ENCODE assay signal across 1 cellular context in the genomic region with DNA sequence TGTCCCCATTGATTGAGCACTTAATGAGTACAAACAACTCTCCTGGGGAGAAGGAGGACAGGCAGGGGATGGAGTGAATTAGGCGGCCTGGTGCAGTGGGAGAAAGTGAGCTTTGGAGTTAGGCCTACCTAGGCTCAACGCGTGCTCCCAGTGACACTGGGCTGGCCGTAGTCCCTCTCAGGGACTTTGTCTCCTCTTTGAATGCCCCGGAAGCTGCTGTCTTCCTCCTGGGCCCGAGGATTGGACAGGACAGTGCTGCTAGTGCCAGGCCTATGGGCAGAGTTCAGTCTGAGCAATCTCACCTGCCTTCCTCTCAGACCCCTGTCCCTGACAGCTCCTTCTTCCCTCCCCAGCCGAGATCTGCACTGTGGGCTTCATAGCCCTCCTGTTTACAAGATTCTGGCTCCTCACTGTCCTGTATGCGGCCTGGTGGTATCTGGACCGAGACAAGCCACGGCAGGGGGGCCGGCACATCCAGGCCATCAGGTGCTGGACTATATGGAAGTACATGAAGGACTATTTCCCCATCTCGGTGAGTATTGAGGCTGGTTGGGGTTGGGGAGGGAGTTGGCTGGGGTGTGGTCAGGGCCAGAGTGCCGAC.
TF ChIP-seq lines count a peak whose summit lies in the region.

No MANE protein-coding gene starts in this region.

TF ChIP-seq in HepG2, 621 proteins besides CTCF, POLR2A, EP300 and RAD21 (continued from another document):
- TF ChIP-seq, protein P1, sequence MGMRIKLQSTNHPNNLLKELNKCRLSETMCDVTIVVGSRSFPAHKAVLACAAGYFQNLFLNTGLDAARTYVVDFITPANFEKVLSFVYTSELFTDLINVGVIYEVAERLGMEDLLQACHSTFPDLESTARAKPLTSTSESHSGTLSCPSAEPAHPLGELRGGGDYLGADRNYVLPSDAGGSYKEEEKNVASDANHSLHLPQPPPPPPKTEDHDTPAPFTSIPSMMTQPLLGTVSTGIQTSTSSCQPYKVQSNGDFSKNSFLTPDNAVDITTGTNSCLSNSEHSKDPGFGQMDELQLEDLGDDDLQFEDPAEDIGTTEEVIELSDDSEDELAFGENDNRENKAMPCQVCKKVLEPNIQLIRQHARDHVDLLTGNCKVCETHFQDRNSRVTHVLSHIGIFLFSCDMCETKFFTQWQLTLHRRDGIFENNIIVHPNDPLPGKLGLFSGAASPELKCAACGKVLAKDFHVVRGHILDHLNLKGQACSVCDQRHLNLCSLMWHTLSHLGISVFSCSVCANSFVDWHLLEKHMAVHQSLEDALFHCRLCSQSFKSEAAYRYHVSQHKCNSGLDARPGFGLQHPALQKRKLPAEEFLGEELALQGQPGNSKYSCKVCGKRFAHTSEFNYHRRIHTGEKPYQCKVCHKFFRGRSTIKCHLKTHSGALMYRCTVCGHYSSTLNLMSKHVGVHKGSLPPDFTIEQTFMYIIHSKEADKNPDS (CRISPR knock-in tag; IDR thresholded peaks at IDR 0.05) = no peak; the same call in 1 of the 2 replicates
- TF ChIP-seq ZNF746 (CRISPR knock-in tag; IDR thresholded peaks at IDR 0.05) (0 out of 2 replicates have a peak, but pooled peaks have one; percentile 38), ZNF558 (CRISPR knock-in tag; IDR thresholded peaks at IDR 0.05; ENCODE audit: borderline replicate concordance) (peak; percentile 82; the same call in 1 of the 2 replicates), PPARG (CRISPR knock-in tag; conservative IDR thresholded peaks at IDR 0.05) (peak; percentile 49), ZNF121 (CRISPR knock-in tag; IDR thresholded peaks at IDR 0.05) (peak; percentile 99), ZNF747 (CRISPR knock-in tag; IDR thresholded peaks at IDR 0.05; ENCODE audit: borderline replicate concordance) (no peak), KLF6 (CRISPR knock-in tag; IDR thresholded peaks at IDR 0.05) (0 out of 2 replicates have a peak, but pooled peaks have one; percentile 62), SNAI1 (CRISPR knock-in tag; IDR thresholded peaks at IDR 0.05; ENCODE audit: borderline replicate concordance) (0 out of 2 replicates have a peak, but pooled peaks have one; percentile 14), TAF1 (CRISPR knock-in tag; IDR thresholded peaks at IDR 0.05) (peak; percentile 72), ZNF709 (CRISPR knock-in tag; IDR thresholded peaks at IDR 0.05) (0 out of 2 replicates have a peak, but pooled peaks have one; percentile 23), ZNF781 (CRISPR knock-in tag; IDR thresholded peaks at IDR 0.05; ENCODE audit: borderline replicate concordance, not compliant biosample characterization) (no peak), YEATS2 (CRISPR knock-in tag; IDR thresholded peaks at IDR 0.05; ENCODE audit: borderline replicate concordance) (peak; percentile 78), ESRRA (CRISPR knock-in tag; IDR thresholded peaks at IDR 0.05; ENCODE audit: low read depth) (0 out of 2 replicates have a peak, but pooled peaks have one; percentile 36), FOXC1 (CRISPR knock-in tag; IDR thresholded peaks at IDR 0.05; ENCODE audit: borderline replicate concordance) (peak; percentile 56; the same call in 1 of the 2 replicates), ZNF879 (CRISPR knock-in tag; IDR thresholded peaks at IDR 0.05) (peak; percentile 71; the same call in 1 of the 2 replicates), RBFOX2 (IDR thresholded peaks at IDR 0.05; ENCODE audit: low read depth, low read length) (peak; percentile 55; the same call in 1 of the 2 replicates), ZNF772 (CRISPR knock-in tag; IDR thresholded peaks at IDR 0.05) (peak; percentile 42), MYC (CRISPR knock-in tag; IDR thresholded peaks at IDR 0.05; ENCODE audit: borderline replicate concordance) (peak; percentile 74; the same call in 1 of the 2 replicates), ELF1 (CRISPR knock-in tag; IDR thresholded peaks at IDR 0.05) (peak; percentile 74), DMAP1 (CRISPR knock-in tag; IDR thresholded peaks at IDR 0.05) (peak; percentile 43), KDM2A (CRISPR knock-in tag; IDR thresholded peaks at IDR 0.05; ENCODE audit: borderline replicate concordance, low read depth) (peak; percentile 25; the same call in 1 of the 2 replicates), NCOR1 (IDR thresholded peaks at IDR 0.05; ENCODE audit: borderline replicate concordance, low read length) (peak; percentile 43; the same call in 1 of the 2 replicates), ZNF83 (CRISPR knock-in tag; IDR thresholded peaks at IDR 0.05; ENCODE audit: borderline replicate concordance) (no peak), GATA4 (IDR thresholded peaks at IDR 0.05; ENCODE audit: borderline replicate concordance, low read depth) (0 out of 2 replicates have a peak, but pooled peaks have one; percentile 54), SPEN (CRISPR knock-in tag; IDR thresholded peaks at IDR 0.05; ENCODE audit: low read depth) (peak; percentile 85), ZNF629 (CRISPR knock-in tag; conservative IDR thresholded peaks at IDR 0.05) (peak; percentile 18; the same call in 1 of the 2 replicates), SIN3A (IDR thresholded peaks at IDR 0.05; ENCODE audit: borderline replicate concordance, low read depth, low read length) (peak; percentile 85), ZBTB20 (CRISPR knock-in tag; IDR thresholded peaks at IDR 0.05; ENCODE audit: borderline replicate concordance, low read depth) (peak; percentile 76; the same call in 1 of the 2 replicates), HNF4G (IDR thresholded peaks at IDR 0.05; ENCODE audit: borderline replicate concordance, low read depth, low read length) (peak; percentile 78), HNF4G (CRISPR knock-in tag; IDR thresholded peaks at IDR 0.05; ENCODE audit: borderline replicate concordance, low read depth) (peak; percentile 86; the same call in 1 of the 2 replicates), ZNF354B (CRISPR knock-in tag; IDR thresholded peaks at IDR 0.05) (no peak), ZNF570 (CRISPR knock-in tag; IDR thresholded peaks at IDR 0.05; ENCODE audit: borderline replicate concordance) (no peak)
- TF ChIP-seq, protein P2, sequence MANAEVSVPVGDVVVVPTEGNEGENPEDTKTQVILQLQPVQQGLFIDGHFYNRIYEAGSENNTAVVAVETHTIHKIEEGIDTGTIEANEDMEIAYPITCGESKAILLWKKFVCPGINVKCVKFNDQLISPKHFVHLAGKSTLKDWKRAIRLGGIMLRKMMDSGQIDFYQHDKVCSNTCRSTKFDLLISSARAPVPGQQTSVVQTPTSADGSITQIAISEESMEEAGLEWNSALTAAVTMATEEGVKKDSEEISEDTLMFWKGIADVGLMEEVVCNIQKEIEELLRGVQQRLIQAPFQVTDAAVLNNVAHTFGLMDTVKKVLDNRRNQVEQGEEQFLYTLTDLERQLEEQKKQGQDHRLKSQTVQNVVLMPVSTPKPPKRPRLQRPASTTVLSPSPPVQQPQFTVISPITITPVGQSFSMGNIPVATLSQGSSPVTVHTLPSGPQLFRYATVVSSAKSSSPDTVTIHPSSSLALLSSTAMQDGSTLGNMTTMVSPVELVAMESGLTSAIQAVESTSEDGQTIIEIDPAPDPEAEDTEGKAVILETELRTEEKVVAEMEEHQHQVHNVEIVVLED (CRISPR knock-in tag; IDR thresholded peaks at IDR 0.05; ENCODE audit: borderline replicate concordance) = peak; percentile 7; the same call in 1 of the 2 replicates
- TF ChIP-seq, protein P3, sequence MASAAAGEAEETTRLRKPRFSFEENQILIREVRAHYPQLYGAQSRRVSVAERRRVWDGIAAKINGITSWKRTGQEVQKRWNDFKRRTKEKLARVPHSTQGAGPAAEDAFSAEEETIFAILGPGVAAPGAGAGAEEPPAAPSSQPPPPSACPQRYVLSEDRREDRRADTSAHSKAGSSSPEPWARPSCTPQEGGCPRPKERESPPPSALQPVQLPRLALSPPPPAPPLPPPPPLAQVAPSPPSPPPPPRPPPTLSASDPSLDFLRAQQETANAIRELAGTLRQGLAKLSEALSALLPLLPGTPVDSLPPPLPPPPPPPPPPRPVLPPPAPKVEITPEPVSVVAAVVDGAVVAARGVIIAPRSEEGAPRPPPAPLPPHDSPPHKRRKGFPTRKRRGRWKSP (CRISPR knock-in tag; IDR thresholded peaks at IDR 0.05) = no peak
- TF ChIP-seq, protein P4, sequence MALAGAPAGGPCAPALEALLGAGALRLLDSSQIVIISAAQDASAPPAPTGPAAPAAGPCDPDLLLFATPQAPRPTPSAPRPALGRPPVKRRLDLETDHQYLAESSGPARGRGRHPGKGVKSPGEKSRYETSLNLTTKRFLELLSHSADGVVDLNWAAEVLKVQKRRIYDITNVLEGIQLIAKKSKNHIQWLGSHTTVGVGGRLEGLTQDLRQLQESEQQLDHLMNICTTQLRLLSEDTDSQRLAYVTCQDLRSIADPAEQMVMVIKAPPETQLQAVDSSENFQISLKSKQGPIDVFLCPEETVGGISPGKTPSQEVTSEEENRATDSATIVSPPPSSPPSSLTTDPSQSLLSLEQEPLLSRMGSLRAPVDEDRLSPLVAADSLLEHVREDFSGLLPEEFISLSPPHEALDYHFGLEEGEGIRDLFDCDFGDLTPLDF (CRISPR knock-in tag; IDR thresholded peaks at IDR 0.05) = no peak
- TF ChIP-seq, protein P5, sequence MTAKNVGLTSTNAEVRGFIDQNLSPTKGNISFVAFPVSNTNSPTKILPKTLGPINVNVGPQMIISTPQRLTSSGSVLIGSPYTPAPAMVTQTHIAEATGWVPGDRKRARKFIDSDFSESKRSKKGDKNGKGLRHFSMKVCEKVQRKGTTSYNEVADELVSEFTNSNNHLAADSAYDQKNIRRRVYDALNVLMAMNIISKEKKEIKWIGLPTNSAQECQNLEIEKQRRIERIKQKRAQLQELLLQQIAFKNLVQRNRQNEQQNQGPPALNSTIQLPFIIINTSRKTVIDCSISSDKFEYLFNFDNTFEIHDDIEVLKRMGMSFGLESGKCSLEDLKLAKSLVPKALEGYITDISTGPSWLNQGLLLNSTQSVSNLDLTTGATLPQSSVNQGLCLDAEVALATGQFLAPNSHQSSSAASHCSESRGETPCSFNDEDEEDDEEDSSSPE (CRISPR knock-in tag; IDR thresholded peaks at IDR 0.05) = peak; percentile 66
- TF ChIP-seq, protein P6, sequence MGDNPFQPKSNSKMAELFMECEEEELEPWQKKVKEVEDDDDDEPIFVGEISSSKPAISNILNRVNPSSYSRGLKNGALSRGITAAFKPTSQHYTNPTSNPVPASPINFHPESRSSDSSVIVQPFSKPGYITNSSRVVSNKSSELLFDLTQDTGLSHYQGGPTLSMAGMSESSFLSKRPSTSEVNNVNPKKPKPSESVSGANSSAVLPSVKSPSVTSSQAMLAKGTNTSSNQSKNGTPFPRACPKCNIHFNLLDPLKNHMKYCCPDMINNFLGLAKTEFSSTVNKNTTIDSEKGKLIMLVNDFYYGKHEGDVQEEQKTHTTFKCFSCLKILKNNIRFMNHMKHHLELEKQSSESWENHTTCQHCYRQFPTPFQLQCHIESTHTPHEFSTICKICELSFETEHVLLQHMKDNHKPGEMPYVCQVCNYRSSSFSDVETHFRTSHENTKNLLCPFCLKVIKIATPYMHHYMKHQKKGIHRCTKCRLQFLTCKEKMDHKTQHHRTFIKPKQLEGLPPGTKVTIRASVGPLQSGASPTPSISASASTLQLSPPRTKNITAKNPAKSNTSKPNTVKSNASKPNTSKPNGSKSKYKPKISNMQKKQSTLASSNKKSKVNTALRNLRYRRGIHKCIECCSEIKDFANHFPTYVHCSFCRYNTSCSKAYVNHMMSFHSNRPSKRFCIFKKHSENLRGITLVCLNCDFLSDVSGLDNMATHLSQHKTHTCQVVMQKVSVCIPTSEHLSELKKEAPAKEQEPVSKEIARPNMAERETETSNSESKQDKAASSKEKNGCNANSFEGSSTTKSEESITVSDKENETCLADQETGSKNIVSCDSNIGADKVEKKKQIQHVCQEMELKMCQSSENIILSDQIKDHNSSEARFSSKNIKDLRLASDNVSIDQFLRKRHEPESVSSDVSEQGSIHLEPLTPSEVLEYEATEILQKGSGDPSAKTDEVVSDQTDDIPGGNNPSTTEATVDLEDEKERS (CRISPR knock-in tag; IDR thresholded peaks at IDR 0.05) = peak; percentile 51; the same call in 1 of the 2 replicates
- TF ChIP-seq, protein P7, sequence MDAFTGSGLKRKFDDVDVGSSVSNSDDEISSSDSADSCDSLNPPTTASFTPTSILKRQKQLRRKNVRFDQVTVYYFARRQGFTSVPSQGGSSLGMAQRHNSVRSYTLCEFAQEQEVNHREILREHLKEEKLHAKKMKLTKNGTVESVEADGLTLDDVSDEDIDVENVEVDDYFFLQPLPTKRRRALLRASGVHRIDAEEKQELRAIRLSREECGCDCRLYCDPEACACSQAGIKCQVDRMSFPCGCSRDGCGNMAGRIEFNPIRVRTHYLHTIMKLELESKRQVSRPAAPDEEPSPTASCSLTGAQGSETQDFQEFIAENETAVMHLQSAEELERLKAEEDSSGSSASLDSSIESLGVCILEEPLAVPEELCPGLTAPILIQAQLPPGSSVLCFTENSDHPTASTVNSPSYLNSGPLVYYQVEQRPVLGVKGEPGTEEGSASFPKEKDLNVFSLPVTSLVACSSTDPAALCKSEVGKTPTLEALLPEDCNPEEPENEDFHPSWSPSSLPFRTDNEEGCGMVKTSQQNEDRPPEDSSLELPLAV (CRISPR knock-in tag; conservative IDR thresholded peaks at IDR 0.05; ENCODE audit: low read depth) = no peak
- TF ChIP-seq, protein P8, sequence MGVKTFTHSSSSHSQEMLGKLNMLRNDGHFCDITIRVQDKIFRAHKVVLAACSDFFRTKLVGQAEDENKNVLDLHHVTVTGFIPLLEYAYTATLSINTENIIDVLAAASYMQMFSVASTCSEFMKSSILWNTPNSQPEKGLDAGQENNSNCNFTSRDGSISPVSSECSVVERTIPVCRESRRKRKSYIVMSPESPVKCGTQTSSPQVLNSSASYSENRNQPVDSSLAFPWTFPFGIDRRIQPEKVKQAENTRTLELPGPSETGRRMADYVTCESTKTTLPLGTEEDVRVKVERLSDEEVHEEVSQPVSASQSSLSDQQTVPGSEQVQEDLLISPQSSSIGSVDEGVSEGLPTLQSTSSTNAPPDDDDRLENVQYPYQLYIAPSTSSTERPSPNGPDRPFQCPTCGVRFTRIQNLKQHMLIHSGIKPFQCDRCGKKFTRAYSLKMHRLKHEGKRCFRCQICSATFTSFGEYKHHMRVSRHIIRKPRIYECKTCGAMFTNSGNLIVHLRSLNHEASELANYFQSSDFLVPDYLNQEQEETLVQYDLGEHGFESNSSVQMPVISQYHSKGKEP (CRISPR knock-in tag; IDR thresholded peaks at IDR 0.05) = 0 out of 2 replicates have a peak, but pooled peaks have one; percentile 14
- TF ChIP-seq, protein P9, sequence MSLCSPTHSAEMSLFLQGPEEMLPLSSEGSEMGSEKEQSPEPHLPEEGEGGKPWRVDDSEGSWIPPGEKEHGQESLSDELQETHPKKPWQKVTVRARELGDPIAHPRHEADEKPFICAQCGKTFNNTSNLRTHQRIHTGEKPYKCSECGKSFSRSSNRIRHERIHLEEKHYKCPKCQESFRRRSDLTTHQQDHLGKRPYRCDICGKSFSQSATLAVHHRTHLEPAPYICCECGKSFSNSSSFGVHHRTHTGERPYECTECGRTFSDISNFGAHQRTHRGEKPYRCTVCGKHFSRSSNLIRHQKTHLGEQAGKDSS (CRISPR knock-in tag; IDR thresholded peaks at IDR 0.05; ENCODE audit: borderline replicate concordance, low read depth) = no peak; the same call in 1 of the 2 replicates
